ENCODE assay signal across 19 cellular contexts in genomic region chr1:53592985-53593757, GRCh38.
DNase-seq lines count a peak whose midpoint lies in the region; ATAC-seq and TF ChIP-seq lines count a peak whose summit lies in the region.
"Had no signal": no experiment of that assay in that cellular context is flagged by ENCODE, and none has a peak within 500 bp of the region (broad histone marks: within the 10 kb centered on the region; RNA-seq: fewer than 3 reads in every experiment).

No MANE protein-coding gene starts in this region.

- H3K56ac ChIP-seq in mesendoderm (ENCODE audit: low read length) = peak overlapping the region; percentile 15

- no peak overlapping the region for H3K23ac ChIP-seq in mesendoderm (ENCODE audit: low read length)

- no peak overlapping the region for H4K8ac ChIP-seq in mesendoderm (ENCODE audit: low read depth, low read length)

- H3K9ac ChIP-seq in mesendoderm (ENCODE audit: low read length) = no peak overlapping the region
- H3K9ac ChIP-seq: SK-N-SH had no signal

- no peak overlapping the region for H2BK5ac ChIP-seq in mesendoderm (ENCODE audit: low read length)

- H2BK15ac ChIP-seq in mesendoderm (replicated peaks; ENCODE audit: low read depth) = no peak overlapping the region

- H3K4me1 Mint-ChIP-seq in type B pancreatic cell (ENCODE audit: unreplicated experiment) = peaks cover 26% of the 10 kb centered on the region
- H3K4me1 Mint-ChIP-seq: activated naive CD8-positive, alpha-beta T cell treated with anti-CD3 and anti-CD28 coated beads, Interleukin-2, amount 10 ng/mL, durations not matched to agents 7 days and 5 days; activated T-helper 17 cell treated with anti-CD3 and anti-CD28 coated beads, Interleukin-2, amount 50 U/mL, for 72 hours; naive B cell had no signal

- no peaks in the 10 kb centered on the region for H3K79me2 ChIP-seq in mesendoderm (ENCODE audit: control insufficient read depth, insufficient read depth, low read length)

- no peaks in the 10 kb centered on the region for H3K79me1 ChIP-seq in mesendoderm (ENCODE audit: low read length)

- no peak for ATAC-seq in GM19463 (IDR thresholded peaks at IDR 0.05; ENCODE audit: unreplicated experiment)
- ATAC-seq in HG02642 (IDR thresholded peaks at IDR 0.05; ENCODE audit: poor library complexity, unreplicated experiment) = no peak
- no peak for ATAC-seq in left cardiac atrium
- ATAC-seq: activated CD4-positive, CD25-positive, alpha-beta regulatory T cell treated with anti-CD3 and anti-CD28 coated beads, Interleukin-2, amount 50 U/mL, for 24 hours; activated T-helper 17 cell treated with anti-CD3 and anti-CD28 coated beads, Interleukin-2, amount 50 U/mL, for 72 hours; stimulated activated naive CD8-positive, alpha-beta T cell treated with anti-CD3 and anti-CD28 coated beads, Interleukin-15, Interleukin-2, amounts not matched to agents 100 U/mL and 50 U/mL, for 24 hours had no signal

- no peak overlapping the region for H2AK5ac ChIP-seq in mesendoderm (ENCODE audit: low read length)

- H3K27me3 Mint-ChIP-seq in type B pancreatic cell = peaks cover 11% of the 10 kb centered on the region
- H3K27me3 Mint-ChIP-seq: activated CD4-positive, alpha-beta memory T cell treated with anti-CD3 and anti-CD28 coated beads for 36 hours; activated T-helper 17 cell treated with anti-CD3 and anti-CD28 coated beads, Interleukin-2, amount 50 U/mL, for 72 hours; CD4-positive, CD25-positive, alpha-beta regulatory T cell had no signal

- H3K27ac Mint-ChIP-seq in type B pancreatic cell = peak overlapping the region; percentile 17
- H3K27ac Mint-ChIP-seq: activated CD4-positive, alpha-beta memory T cell treated with anti-CD3 and anti-CD28 coated beads for 36 hours; activated naive CD8-positive, alpha-beta T cell treated with anti-CD3 and anti-CD28 coated beads, Interleukin-2, amount 10 ng/mL, durations not matched to agents 7 days and 5 days; activated T-helper 17 cell treated with anti-CD3 and anti-CD28 coated beads, Interleukin-2, amount 50 U/mL, for 72 hours; CD4-positive, CD25-positive, alpha-beta regulatory T cell; naive B cell had no signal

- no peak overlapping the region for H4K5ac ChIP-seq in mesendoderm (ENCODE audit: low read length)

- no peak overlapping the region for H3K18ac ChIP-seq in mesendoderm (ENCODE audit: low read length)

- no peak overlapping the region for H3K4me3 Mint-ChIP-seq in type B pancreatic cell
- H3K4me3 Mint-ChIP-seq: activated CD4-positive, alpha-beta memory T cell treated with anti-CD3 and anti-CD28 coated beads for 36 hours; activated naive CD8-positive, alpha-beta T cell treated with anti-CD3 and anti-CD28 coated beads, Interleukin-2, amount 10 ng/mL, durations not matched to agents 7 days and 5 days; activated T-helper 17 cell treated with anti-CD3 and anti-CD28 coated beads, Interleukin-2, amount 50 U/mL, for 72 hours; CD4-positive, CD25-positive, alpha-beta regulatory T cell; naive B cell had no signal

- no peak overlapping the region for H3K4ac ChIP-seq in mesendoderm (ENCODE audit: low read depth, low read length)

- H3K4me2 ChIP-seq in mesendoderm (ENCODE audit: low read length) = no peak overlapping the region
- H3K4me2 ChIP-seq: SK-N-SH had no signal

- no CpG with 5 or more reads among the region's 14 CpGs for WGBS in mesendoderm (ENCODE audit: extremely low coverage, insufficient coverage, low lambda C conversion rate)

- peak; percentile 22 for TF ChIP-seq CTCF in VCaP (conservative IDR thresholded peaks at IDR 0.05)
- no peak for TF ChIP-seq CTCF in type B pancreatic cell (conservative IDR thresholded peaks at IDR 0.05)

- no peaks in the 10 kb centered on the region for H3K9me3 Mint-ChIP-seq in type B pancreatic cell
- H3K9me3 Mint-ChIP-seq: activated CD4-positive, alpha-beta memory T cell treated with anti-CD3 and anti-CD28 coated beads for 36 hours; activated naive CD8-positive, alpha-beta T cell treated with anti-CD3 and anti-CD28 coated beads, Interleukin-2, amount 10 ng/mL, durations not matched to agents 7 days and 5 days; activated T-helper 17 cell treated with anti-CD3 and anti-CD28 coated beads, Interleukin-2, amount 50 U/mL, for 72 hours; naive B cell had no signal

- no peaks in the 10 kb centered on the region for H3K36me3 Mint-ChIP-seq in type B pancreatic cell
- H3K36me3 Mint-ChIP-seq: activated CD4-positive, alpha-beta memory T cell treated with anti-CD3 and anti-CD28 coated beads for 36 hours; activated naive CD8-positive, alpha-beta T cell treated with anti-CD3 and anti-CD28 coated beads, Interleukin-2, amount 10 ng/mL, durations not matched to agents 7 days and 5 days; CD4-positive, CD25-positive, alpha-beta regulatory T cell; naive B cell had no signal

- H2BK120ac ChIP-seq in mesendoderm (ENCODE audit: low read depth, low read length) = no peak overlapping the region

- no peak overlapping the region for H3K4me3 ChIP-seq in mesendoderm (ENCODE audit: low read length)

- H3K4me1 ChIP-seq in mesendoderm (ENCODE audit: control insufficient read depth, low read depth, low read length) = no peaks in the 10 kb centered on the region

- H3K36me3 ChIP-seq in mesendoderm (ENCODE audit: control insufficient read depth, insufficient read depth, low read length) = no peaks in the 10 kb centered on the region

- peak overlapping the region; percentile 60 for H3K27ac ChIP-seq in VCaP
- no peak overlapping the region for H3K27ac ChIP-seq in mesendoderm (ENCODE audit: low read depth, low read length)

- no peaks in the 10 kb centered on the region for H3K27me3 ChIP-seq in mesendoderm (ENCODE audit: insufficient read depth, low read length, poor library complexity)

- intact Hi-C loops in left cardiac atrium (cut with DNase I) = no loop called here

- DNase-seq in activated effector memory CD4-positive, alpha-beta T cell treated with anti-CD3 and anti-CD28 coated beads, Interleukin-2, amount 50 U/mL, for 16 hours = peak; percentile 27
- no peak for DNase-seq in activated effector memory CD4-positive, alpha-beta T cell treated with Interleukin-2 at 50 U/mL for 16 hours
- DNase-seq in mesendoderm (no peak), type B pancreatic cell (ENCODE audit: extremely low spot score, unreplicated experiment) (no peak), left cardiac atrium (no peak)
- DNase-seq: activated CD4-positive, alpha-beta memory T cell treated with anti-CD3 and anti-CD28 coated beads for 36 hours; activated CD8-positive, alpha-beta memory T cell treated with anti-CD3 and anti-CD28 coated beads, Interleukin-2, amount 50 U/mL, for 48 hours; CD4-positive, CD25-positive, alpha-beta regulatory T cell; midbrain; naive B cell; NK-92 treated with Interleukin-12 subunit alpha and Interleukin-12 subunit beta, amount 100 ng/mL, for 24 hours; stimulated activated naive CD8-positive, alpha-beta T cell treated with anti-CD3 and anti-CD28 coated beads, Interleukin-15, Interleukin-2, amounts not matched to agents 100 U/mL and 50 U/mL, for 24 hours had no signal
